In genomic region chr13:34611678-34612077, GRCh38 we compare ENCODE assay signal across 20 cellular contexts.
DNase-seq lines count a peak whose midpoint lies in the region; ATAC-seq, FAIRE-seq and TF ChIP-seq lines count a peak whose summit lies in the region.
"Had no signal": no experiment of that assay in that cellular context is flagged by ENCODE, and none has a peak within 500 bp of the region (broad histone marks: within the 10 kb centered on the region; RNA-seq: fewer than 3 reads in every experiment).

No MANE protein-coding gene starts in this region.

- H3F3A ChIP-seq in neural progenitor cell (ENCODE audit: low read depth) = no peaks in the 10 kb centered on the region

- H3K4me3 ChIP-seq in astrocyte (ENCODE audit: insufficient read depth, low read depth, low read length) (no peak overlapping the region), neural progenitor cell (no peak overlapping the region)
- H3K4me3 ChIP-seq: SJSA1 had no signal

- H3K4me1 ChIP-seq in astrocyte (ENCODE audit: insufficient read depth, low read length) (no peaks in the 10 kb centered on the region), neural progenitor cell (peaks cover 7% of the 10 kb centered on the region)

- H3K27me3 Mint-ChIP-seq in astrocyte (ENCODE audit: low read depth, unreplicated experiment) = no peaks in the 10 kb centered on the region
- H3K27me3 Mint-ChIP-seq in neural progenitor cell (ENCODE audit: insufficient read depth, low read depth) = no peaks in the 10 kb centered on the region
- H3K27me3 Mint-ChIP-seq: CD4-positive, alpha-beta T cell had no signal

- H3K36me3 ChIP-seq in astrocyte (ENCODE audit: insufficient read depth, low read length) (no peaks in the 10 kb centered on the region), neural progenitor cell (no peaks in the 10 kb centered on the region)
- H3K36me3 ChIP-seq: SJSA1 had no signal

- no peak overlapping the region for H3K27ac Mint-ChIP-seq in astrocyte (ENCODE audit: unreplicated experiment)
- H3K27ac Mint-ChIP-seq in neural progenitor cell = no peak overlapping the region
- no peak overlapping the region for H3K27ac Mint-ChIP-seq in activated naive CD4-positive, alpha-beta T cell treated with anti-CD3 and anti-CD28 coated beads, Interleukin-2, amount 50 U/mL, for 72 hours
- H3K27ac Mint-ChIP-seq: CD4-positive, alpha-beta T cell had no signal

- H3K4me2 ChIP-seq in astrocyte (ENCODE audit: low read length) (no peak overlapping the region), neural progenitor cell (peak overlapping the region; percentile 17)

- H3K27ac ChIP-seq in astrocyte (ENCODE audit: low read depth, low read length) (no peak overlapping the region), neural progenitor cell (no peak overlapping the region)
- H3K27ac ChIP-seq: HL-60, SJSA1 had no signal

- H3K27me3 ChIP-seq in astrocyte (ENCODE audit: insufficient read depth, low read length) (no peaks in the 10 kb centered on the region), neural progenitor cell (no peaks in the 10 kb centered on the region)
- H3K27me3 ChIP-seq: SJSA1 had no signal

- no peak overlapping the region for H3K4me3 Mint-ChIP-seq in astrocyte (ENCODE audit: unreplicated experiment)
- no peak overlapping the region for H3K4me3 Mint-ChIP-seq in neural progenitor cell
- H3K4me3 Mint-ChIP-seq: CD4-positive, alpha-beta T cell had no signal

- H3K79me2 ChIP-seq in astrocyte (ENCODE audit: insufficient read depth, low read length) (no peaks in the 10 kb centered on the region), neural progenitor cell (ENCODE audit: low read depth) (no peaks in the 10 kb centered on the region)

- no peak for ATAC-seq in activated naive CD4-positive, alpha-beta T cell treated with anti-CD3 and anti-CD28 coated beads, Interleukin-2, amount 50 U/mL, for 72 hours

- no peaks in the 10 kb centered on the region for H3K9me3 ChIP-seq in astrocyte (ENCODE audit: insufficient read depth, low read depth, low read length)
- H3K9me3 ChIP-seq in neural progenitor cell (ENCODE audit: low read depth) = no peaks in the 10 kb centered on the region
- H3K9me3 ChIP-seq: SJSA1 had no signal

- FAIRE-seq in astrocyte (lab: Jason Lieb, UNC) = no peak
- FAIRE-seq: GM12892 had no signal

- TF ChIP-seq CTCF in astrocyte (IDR thresholded peaks at IDR 0.05; ENCODE audit: insufficient read depth, low read depth, low read length) = no peak
- TF ChIP-seq CTCF in neural progenitor cell (IDR thresholded peaks at IDR 0.05) = no peak

- peaks cover 1% of the 10 kb centered on the region for H3K4me1 Mint-ChIP-seq in astrocyte (ENCODE audit: low read depth, unreplicated experiment)
- H3K4me1 Mint-ChIP-seq in neural progenitor cell = peaks cover 25% of the 10 kb centered on the region

- H4K20me1 ChIP-seq in astrocyte (ENCODE audit: insufficient read depth, low read length) (no peaks in the 10 kb centered on the region), neural progenitor cell (ENCODE audit: low read depth) (no peaks in the 10 kb centered on the region)

- H3K36me3 Mint-ChIP-seq in astrocyte (ENCODE audit: low read depth, unreplicated experiment) = no peaks in the 10 kb centered on the region
- no peaks in the 10 kb centered on the region for H3K36me3 Mint-ChIP-seq in neural progenitor cell
- H3K36me3 Mint-ChIP-seq in activated naive CD4-positive, alpha-beta T cell treated with anti-CD3 and anti-CD28 coated beads, Interleukin-2, amount 50 U/mL, for 72 hours = no peaks in the 10 kb centered on the region

- H3K9me3 Mint-ChIP-seq in astrocyte (ENCODE audit: unreplicated experiment) (peaks cover 1% of the 10 kb centered on the region), neural progenitor cell (no peaks in the 10 kb centered on the region)
- H3K9me3 Mint-ChIP-seq in activated naive CD4-positive, alpha-beta T cell treated with anti-CD3 and anti-CD28 coated beads, Interleukin-2, amount 50 U/mL, for 72 hours = peaks cover 11 to 15% of the 10 kb centered on the region in 2 donors

- DNase-seq in NCI-H510A (lab: John Stamatoyannopoulos, UW) (peak; percentile 34), astrocyte (ENCODE audit: low read depth) (peak; percentile 42), fibroblast of peridontal ligament (ENCODE audit: extremely low read depth) (peak; percentile 22), neural progenitor cell (ENCODE audit: low spot score) (peak; percentile 19), NCI-H2171 treated with DMSO at 0.1 percent for 48 hours (lab: John Stamatoyannopoulos, UW) (no peak), NCI-H1694 treated with DMSO at 0.1 percent for 48 hours (lab: John Stamatoyannopoulos, UW) (no peak)
- no peak for DNase-seq in activated naive CD4-positive, alpha-beta T cell treated with anti-CD3 and anti-CD28 coated beads, Interleukin-2, amount 50 U/mL, for 72 hours (ENCODE audit: low spot score in 2 of 2)
- DNase-seq: ACHN; Calu3; CD4-positive, alpha-beta T cell; DMS79 treated with DMSO at 0.1 percent for 48 hours; GDM1; HCEC 1CT; NCI-H1436 treated with DMSO at 0.1 percent for 48 hours; NCI-H2107; NK-92 treated with Interleukin-12 subunit alpha and Interleukin-12 subunit beta, amount 100 ng/mL, for 24 hours; OCI-M1 had no signal

- H3K9ac ChIP-seq in astrocyte (ENCODE audit: low read length) (no peak overlapping the region), neural progenitor cell (no peak overlapping the region)

- H2AFZ ChIP-seq in astrocyte (ENCODE audit: low read depth, low read length) = no peak overlapping the region
- H2AFZ ChIP-seq in neural progenitor cell (replicated peaks) = no peak overlapping the region

Comparison
In these comparisons a context has a peak if more than half of its experiments do, and no peak if none do; other contexts are left out.
1. DNase-seq: peak in NCI-H510A (single experiment), astrocyte (single experiment), fibroblast of peridontal ligament (single experiment) and neural progenitor cell (single experiment); none in NCI-H2171 treated with DMSO at 0.1 percent for 48 hours (single experiment), activated naive CD4-positive, alpha-beta T cell treated with anti-CD3 and anti-CD28 coated beads, Interleukin-2, amount 50 U/mL, for 72 hours (0 of 2) and NCI-H1694 treated with DMSO at 0.1 percent for 48 hours (single experiment).